In genomic region chr11:77151804-77152513, GRCh38 we compare ENCODE assay signal across 8 cellular contexts. TPM values are rescaled to one million over a fixed set of nuclear protein-coding genes. Genes with fewer than 3 reads are reported as not detected.
A peak's percentile ranks its signal among the peaks of the same experiment; 100 is the strongest.
DNase-seq lines count a peak whose midpoint lies in the region; ATAC-seq, FAIRE-seq and TF ChIP-seq lines count a peak whose summit lies in the region.

No MANE protein-coding gene starts in this region.

- no peak overlapping the region for H2AFZ ChIP-seq in smooth muscle cell (ENCODE audit: low read depth)

- no peaks in the 10 kb centered on the region for H3K9me3 Mint-ChIP-seq in T-cell
- no peaks in the 10 kb centered on the region for H3K9me3 Mint-ChIP-seq in activated naive CD8-positive, alpha-beta T cell treated with anti-CD3 and anti-CD28 coated beads for 36 hours

- POLR2A ChIA-PET in T-cell (lab: Charles Lee): no interaction called here

- H3K9ac ChIP-seq in smooth muscle cell (ENCODE audit: low read depth): no peak overlapping the region

- peaks cover 33 to 62% (median 45%) of the 10 kb centered on the region in 3 donors for H3K4me1 Mint-ChIP-seq in T-cell
- H3K4me1 Mint-ChIP-seq in activated naive CD8-positive, alpha-beta T cell treated with anti-CD3 and anti-CD28 coated beads for 36 hours: peaks cover 49% of the 10 kb centered on the region

- H3K27me3 Mint-ChIP-seq in T-cell: no peaks in the 10 kb centered on the region
- H3K27me3 Mint-ChIP-seq in activated naive CD8-positive, alpha-beta T cell treated with anti-CD3 and anti-CD28 coated beads for 36 hours: no peaks in the 10 kb centered on the region

- ATAC-seq in T-cell (replicated peaks in 1 of 4) (peak; percentile 29 to 64 (median 56)), GM18520 (IDR thresholded peaks at IDR 0.05; ENCODE audit: unreplicated experiment) (no peak), GM18505 (IDR thresholded peaks at IDR 0.05; ENCODE audit: unreplicated experiment) (no peak)

- no peak overlapping the region for H3K4me3 ChIP-seq in smooth muscle cell

- H3F3A ChIP-seq in smooth muscle cell (ENCODE audit: low read depth): no peaks in the 10 kb centered on the region

- no peak overlapping the region for H3K27ac ChIP-seq in smooth muscle cell (ENCODE audit: low read depth)

- no peak for TF ChIP-seq CTCF in smooth muscle cell (IDR thresholded peaks at IDR 0.05; ENCODE audit: borderline replicate concordance, insufficient read depth, poor library complexity, severe bottlenecking)

- no peaks in the 10 kb centered on the region for H3K27me3 ChIP-seq in smooth muscle cell (ENCODE audit: low read depth)

- CTCF ChIA-PET in T-cell (lab: Charles Lee): interaction anchor here in 1 of 2 donors (0.6 kb wide), 1 partner anchor 1327 kb away, joined by 4 read pairs; no protein-coding TSS in a partner anchor

- no peak overlapping the region for H3K4me2 ChIP-seq in smooth muscle cell

- no peaks in the 10 kb centered on the region for H3K36me3 Mint-ChIP-seq in T-cell
- H3K36me3 Mint-ChIP-seq in activated naive CD8-positive, alpha-beta T cell treated with anti-CD3 and anti-CD28 coated beads for 36 hours: no peaks in the 10 kb centered on the region

- no peaks in the 10 kb centered on the region for H3K79me2 ChIP-seq in smooth muscle cell (ENCODE audit: low read depth)

- H3K27ac Mint-ChIP-seq in T-cell: peak overlapping the region; percentile 36 to 79
- H3K27ac Mint-ChIP-seq in activated naive CD8-positive, alpha-beta T cell treated with anti-CD3 and anti-CD28 coated beads for 36 hours: peak overlapping the region; percentile 68

- 79% methylated on average over 10 of the region's 11 CpGs for WGBS in smooth muscle cell (ENCODE audit: low lambda C conversion rate)

- peak; percentile 86 for FAIRE-seq in GM12891 (lab: Jason Lieb, UNC)

- no peaks in the 10 kb centered on the region for H4K20me1 ChIP-seq in smooth muscle cell (ENCODE audit: low read depth)

- H3K36me3 ChIP-seq in smooth muscle cell (ENCODE audit: low read depth): no peaks in the 10 kb centered on the region

- peak overlapping the region in 1 of 3 donors; percentile 10 for H3K4me3 Mint-ChIP-seq in T-cell
- peak overlapping the region; percentile 30 for H3K4me3 Mint-ChIP-seq in activated naive CD8-positive, alpha-beta T cell treated with anti-CD3 and anti-CD28 coated beads for 36 hours

- DNase-seq in GM12891 (ENCODE audit: insufficient read length, low spot score) (no peak), T-cell (peak in 33 of 34 experiments; percentile 13 to 65 (median 37)), COLO668 (lab: John Stamatoyannopoulos, UW; ENCODE audit: unreplicated experiment) (no peak), smooth muscle cell (lab: John Stamatoyannopoulos, UW; ENCODE audit: unreplicated experiment) (no peak)
- peak; percentile 79 for DNase-seq in activated naive CD8-positive, alpha-beta T cell treated with anti-CD3 and anti-CD28 coated beads for 36 hours
- peak; percentile 47 to 59 for DNase-seq in stimulated activated CD4-positive, alpha-beta T cell treated with anti-CD3 and anti-CD28 coated beads, Interleukin-15, amount 100 ng/mL, for 48 hours (ENCODE audit: low read depth in 2 of 2)

- peaks cover 15% of the 10 kb centered on the region for H3K4me1 ChIP-seq in smooth muscle cell (ENCODE audit: low read depth)

- no peaks in the 10 kb centered on the region for H3K9me3 ChIP-seq in smooth muscle cell (replicated peaks; ENCODE audit: low read depth)

- no peak for TF ChIP-seq POLR2A in GM12891 (IDR thresholded peaks at IDR 0.05; ENCODE audit: low read depth, low read length)
- no peak for TF ChIP-seq POLR2A in GM18505 (IDR thresholded peaks at IDR 0.05; ENCODE audit: borderline replicate concordance, extremely low read depth, insufficient read depth, insufficient read length)

TF ChIP-seq in GM12891, 5 proteins besides CTCF, POLR2A, EP300 and RAD21:
- TF ChIP-seq POLR2AphosphoS5 (IDR thresholded peaks at IDR 0.05; ENCODE audit: low read depth, low read length) (no peak), TAF1 (IDR thresholded peaks at IDR 0.05; ENCODE audit: low read depth, low read length) (no peak), SPI1 (IDR thresholded peaks at IDR 0.05; ENCODE audit: low read depth, low read length) (no peak), POU2F2 (IDR thresholded peaks at IDR 0.05; ENCODE audit: low read depth, low read length) (no peak), PAX5 (IDR thresholded peaks at IDR 0.05; ENCODE audit: insufficient read depth, low read length, severe bottlenecking) (no peak)

RNA-seq across cellular contexts. Expression of gene MYO7A, which starts 23.9 kb away (rescaled TPM):
- polyA plus RNA-seq in GM12891 (2012; ENCODE audit: low read depth, missing spikeins): 0.03 TPM
- total RNA-seq in T-cell (1 to 10 TPM in 1 of 5 donors, under 1 TPM in 4; 0.15 to 1.7 (median 0.44) TPM), smooth muscle cell (0.18 TPM in 1 of 2 replicates, not detected in the other)
- total RNA-seq in activated naive CD8-positive, alpha-beta T cell treated with anti-CD3 and anti-CD28 coated beads for 36 hours: under 1 TPM; 0.06 to 0.16 TPM
- polyA plus RNA-seq in smooth muscle cell: 0.04 and 0.08 TPM in 2 replicates

RNA-seq across cellular contexts. Expression of gene OMP, which starts 49.3 kb away (rescaled TPM):
- not detected for polyA plus RNA-seq in GM12891 (2012; ENCODE audit: low read depth, missing spikeins)
- total RNA-seq in T-cell (under 1 TPM in 1 of 5 donors, not detected in 4; 0.79 TPM), smooth muscle cell (2.1 TPM in 1 of 2 replicates, not detected in the other)
- total RNA-seq in activated naive CD8-positive, alpha-beta T cell treated with anti-CD3 and anti-CD28 coated beads for 36 hours: not detected
- not detected in 2 replicates for polyA plus RNA-seq in smooth muscle cell

Comparison
In these comparisons a context has a peak if more than half of its experiments do, and no peak if none do; other contexts are left out.
1. DNase-seq: peak in T-cell (33 of 34), activated naive CD8-positive, alpha-beta T cell treated with anti-CD3 and anti-CD28 coated beads for 36 hours (single experiment) and stimulated activated CD4-positive, alpha-beta T cell treated with anti-CD3 and anti-CD28 coated beads, Interleukin-15, amount 100 ng/mL, for 48 hours (2 of 2); none in GM12891 (single experiment), COLO668 (single experiment) and smooth muscle cell (single experiment).
2. ATAC-seq: peak in T-cell (4 of 4); none in GM18520 (single experiment) and GM18505 (single experiment).